In the genomic region with DNA sequence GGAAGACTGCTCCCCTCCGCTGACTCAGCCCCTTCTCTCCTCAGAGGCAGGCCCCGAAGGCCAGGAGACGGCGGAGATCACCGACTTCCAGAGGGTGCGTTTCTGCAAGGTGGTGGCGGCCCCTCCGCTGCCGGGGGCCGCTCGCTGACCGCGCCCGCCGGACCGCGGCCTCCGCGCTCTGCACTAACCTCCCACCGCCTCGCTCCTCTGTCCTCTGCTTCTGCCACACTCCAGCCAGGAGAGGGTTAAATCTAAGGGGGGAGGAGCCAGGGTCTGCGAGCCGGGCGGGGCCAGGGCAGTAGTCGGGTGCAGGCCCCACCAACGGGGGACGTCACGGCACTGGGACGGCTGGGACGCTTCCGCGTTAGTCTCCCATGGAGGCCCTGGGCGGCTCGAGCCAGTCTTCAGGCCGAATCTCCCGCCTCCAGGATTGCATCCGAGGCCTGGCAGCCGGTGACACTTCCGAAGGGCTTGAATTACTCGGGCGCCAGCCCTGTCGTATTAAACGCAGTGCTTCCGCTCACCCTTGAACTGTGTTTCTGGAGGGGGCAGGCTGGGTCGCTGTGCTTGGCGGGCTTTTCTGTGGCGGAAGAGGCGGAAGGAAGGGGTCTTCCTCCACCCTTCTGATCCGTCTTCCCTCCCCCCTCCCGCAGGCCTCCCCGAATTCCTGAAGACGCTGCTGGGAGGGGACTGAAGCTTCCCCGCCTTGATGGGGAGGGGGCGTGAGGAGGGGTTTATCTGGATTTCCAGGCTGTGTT, we compare ENCODE assay signal across 8 cellular contexts. TPM values are rescaled to one million over a fixed set of nuclear protein-coding genes. Genes with fewer than 3 reads are reported as not detected.
DNase-seq lines count a peak whose midpoint lies in the region; ATAC-seq and TF ChIP-seq lines count a peak whose summit lies in the region.

No MANE protein-coding gene starts in this region.

- no peaks in the 10 kb centered on the region for H3K36me3 ChIP-seq in KMS-11 (ENCODE audit: insufficient read depth)

- ATAC-seq in GM21737 (IDR thresholded peaks at IDR 0.05; ENCODE audit: unreplicated experiment): peak; percentile 47
- peak; percentile 82 for ATAC-seq in stimulated activated naive CD8-positive, alpha-beta T cell treated with anti-CD3 and anti-CD28 coated beads, Interleukin-15, amount 100 ng/mL, for 72 hours

- peaks cover 39% of the 10 kb centered on the region for H3K4me1 Mint-ChIP-seq in neural crest cell
- peaks cover 33% of the 10 kb centered on the region for H3K4me1 Mint-ChIP-seq in stimulated activated naive CD8-positive, alpha-beta T cell treated with anti-CD3 and anti-CD28 coated beads, Interleukin-15, amount 100 ng/mL, for 72 hours

- H2AFZ ChIP-seq in KMS-11 (ENCODE audit: low read depth): peak overlapping the region; percentile 80

- TF ChIP-seq CTCF in KMS-11 (conservative IDR thresholded peaks at IDR 0.05; ENCODE audit: low read depth, low read length): no peak
- TF ChIP-seq CTCF in RWPE1 (conservative IDR thresholded peaks at IDR 0.05; ENCODE audit: low read depth): no peak
- no peak for TF ChIP-seq CTCF in neural crest cell (conservative IDR thresholded peaks at IDR 0.05)

- no peaks in the 10 kb centered on the region for H3K79me2 ChIP-seq in KMS-11 (ENCODE audit: insufficient read depth, low read depth)

- no peaks in the 10 kb centered on the region for H3K9me3 Mint-ChIP-seq in neural crest cell
- H3K9me3 Mint-ChIP-seq in stimulated activated naive CD8-positive, alpha-beta T cell treated with anti-CD3 and anti-CD28 coated beads, Interleukin-15, amount 100 ng/mL, for 72 hours: no peaks in the 10 kb centered on the region

- CTCF ChIA-PET in RWPE1 (lab: Yijun Ruan, JAX): no interaction called here

- H3K4me3 ChIP-seq in KMS-11 (IDR thresholded peaks at IDR 0.05; ENCODE audit: insufficient read depth, low read depth, low read length): peak overlapping the region; percentile 49

- peak overlapping the region; percentile 91 for H3K9ac ChIP-seq in KMS-11

- peak; percentile 80 for DNase-seq in DMS79 treated with DMSO at 0.1 percent for 48 hours (lab: John Stamatoyannopoulos, UW)
- DNase-seq in RWPE1 (ENCODE audit: low spot score): peak; percentile 85
- peak; percentile 96 for DNase-seq in activated effector memory CD4-positive, alpha-beta T cell treated with anti-CD3 and anti-CD28 coated beads, Interleukin-2, amount 50 U/mL, for 16 hours
- DNase-seq in fibroblast of the conjunctiva (ENCODE audit: low read depth): peak; percentile 91
- DNase-seq in neural crest cell (ENCODE audit: low read depth, low spot score): peak; percentile 84
- peak; percentile 89 to 91 for DNase-seq in stimulated activated naive CD8-positive, alpha-beta T cell treated with anti-CD3 and anti-CD28 coated beads, Interleukin-15, amount 100 ng/mL, for 72 hours

- no peaks in the 10 kb centered on the region for H3K27me3 ChIP-seq in KMS-11 (ENCODE audit: insufficient read depth, low read depth)

- POLR2A ChIA-PET in RWPE1 (lab: Yijun Ruan, JAX; ENCODE audit: low non-redundant PET): interaction anchor here (0.6 to 1.1 kb wide), 4 partner anchors 16 to 407 kb away, joined by 3 to 8 read pairs (median 5); a partner anchor contains a TSS

- H3K27ac ChIP-seq in KMS-11: peak overlapping the region; percentile 89
- peak overlapping the region; percentile 99 for H3K27ac ChIP-seq in RWPE1

- peak overlapping the region; percentile 93 for H3K4me3 Mint-ChIP-seq in neural crest cell
- H3K4me3 Mint-ChIP-seq in stimulated activated naive CD8-positive, alpha-beta T cell treated with anti-CD3 and anti-CD28 coated beads, Interleukin-15, amount 100 ng/mL, for 72 hours: peak overlapping the region; percentile 91 to 97

- peak overlapping the region; percentile 100 for H3K4me2 ChIP-seq in KMS-11

- H3K36me3 Mint-ChIP-seq in neural crest cell (ENCODE audit: low read depth): peaks cover 3% of the 10 kb centered on the region

- H3K27ac Mint-ChIP-seq in neural crest cell (ENCODE audit: unreplicated experiment): peak overlapping the region; percentile 99
- peak overlapping the region; percentile 93 to 99 for H3K27ac Mint-ChIP-seq in stimulated activated naive CD8-positive, alpha-beta T cell treated with anti-CD3 and anti-CD28 coated beads, Interleukin-15, amount 100 ng/mL, for 72 hours

- H3K27me3 Mint-ChIP-seq in neural crest cell (ENCODE audit: low read depth): peaks cover 14% of the 10 kb centered on the region
- no peaks in the 10 kb centered on the region for H3K27me3 Mint-ChIP-seq in stimulated activated naive CD8-positive, alpha-beta T cell treated with anti-CD3 and anti-CD28 coated beads, Interleukin-15, amount 100 ng/mL, for 72 hours

- H3K4me1 ChIP-seq in KMS-11 (ENCODE audit: low read depth, poor library complexity, severe bottlenecking): peaks cover 10% of the 10 kb centered on the region

- no peaks in the 10 kb centered on the region for H4K20me1 ChIP-seq in KMS-11 (ENCODE audit: insufficient read depth)

RNA-seq across cellular contexts. Expression of a gene that starts 1.2 kb away (rescaled TPM):
- 10.2 and 10.6 TPM in 2 replicates for total RNA-seq in neural crest cell

RNA-seq across cellular contexts. Expression of a gene that starts 17.2 kb away (rescaled TPM):
- 24.6 and 26.1 TPM in 2 replicates for total RNA-seq in neural crest cell

RNA-seq across cellular contexts. Expression of a gene that starts 36.2 kb away (rescaled TPM):
- total RNA-seq in neural crest cell: 0.44 TPM in 1 of 2 replicates, not detected in the other

RNA-seq across cellular contexts. Expression of a gene that starts 42.5 kb away (rescaled TPM):
- 6.1 and 6.3 TPM in 2 replicates for total RNA-seq in neural crest cell

RNA-seq across cellular contexts. Expression of a gene that starts 58.5 kb away (rescaled TPM):
- not detected in 2 replicates for total RNA-seq in neural crest cell

Comparison
In these comparisons a context has a peak if more than half of its experiments do, and no peak if none do; other contexts are left out.
1. Peak in every context shown above with its lines: DNase-seq, ATAC-seq, H3K4me3 ChIP-seq and H3K27ac ChIP-seq.